Comparison of ENCODE assay signal across 11 cellular contexts in genomic region chr2:74816540-74817331, GRCh38. TPM values are rescaled to one million over a fixed set of nuclear protein-coding genes. Genes with fewer than 3 reads are reported as not detected.
A peak's percentile ranks its signal among the peaks of the same experiment; 100 is the strongest.
DNase-seq lines count a peak whose midpoint lies in the region; ATAC-seq, FAIRE-seq and TF ChIP-seq lines count a peak whose summit lies in the region.
"Had no signal": no experiment of that assay in that cellular context is flagged by ENCODE, and none has a peak within 500 bp of the region (broad histone marks: within the 10 kb centered on the region; RNA-seq: fewer than 3 reads in every experiment).

No MANE protein-coding gene starts in this region.

- TF ChIP-seq POLR2A in GM12878 (IDR thresholded peaks at IDR 0.05; ENCODE audit: low read depth, low read length): no peak

- CTCF ChIA-PET in GM12878 (lab: Yijun Ruan, JAX): no interaction called here

- H4K20me1 ChIP-seq in GM12878 (ENCODE audit: control insufficient read depth, insufficient read depth): no peaks in the 10 kb centered on the region; the same call in 1 of the 2 replicates

- H2AFZ ChIP-seq in GM12878 (ENCODE audit: control insufficient read depth, low read depth, low read length): no peak overlapping the region

- RAD21 ChIA-PET in GM12878 (lab: Charles Lee; ENCODE audit: unreplicated experiment): interaction anchor here (1.2 kb wide), 1 partner anchor 21 kb away, joined by 3 read pairs; no protein-coding TSS in a partner anchor

- H3K9ac ChIP-seq in GM12878 (ENCODE audit: control insufficient read depth, insufficient read depth, low read length): no peak overlapping the region

- BruUV-seq in GM12878 (replicated peaks; lab: Mats Ljungman, UMichigan): no TSS peak

- DNase-seq in NCI-H345 (lab: John Stamatoyannopoulos, UW): peak; percentile 79
- no peak for DNase-seq in GM12878 (ENCODE audit: low read depth, low spot score)
- peak; percentile 47 for DNase-seq in pons (ENCODE audit: low spot score)
- no peak for DNase-seq in brain microvascular endothelial cell
- DNase-seq: adrenal gland, GOT3, MM.1S had no signal

- H3K27me3 ChIP-seq in GM12878 (replicated peaks in 1 of 2; ENCODE audit: control insufficient read depth in 2 of 2, insufficient read depth in 2 of 2, low read length in 1 of 2) (no peaks in the 10 kb centered on the region; a peak in 1 of 4 replicates), brain microvascular endothelial cell (replicated peaks) (peaks cover 1% of the 10 kb centered on the region)
- H3K27me3 ChIP-seq: adrenal gland had no signal

- WGBS in GM12878 (ENCODE audit: insufficient coverage, insufficient replicate concordance, low lambda C conversion rate, missing lambda C conversion rate): 44% methylated on average over 7 of the region's 7 CpGs

- H3K4me1 ChIP-seq in GM12878 (ENCODE audit: control insufficient read depth, insufficient read depth, low read length): no peaks in the 10 kb centered on the region
- H3K4me1 ChIP-seq: adrenal gland had no signal

- H3K4me2 ChIP-seq in GM12878 (ENCODE audit: control insufficient read depth, insufficient read depth): 0 out of 2 replicates have a peak overlapping the region, but pooled peaks have one; percentile 22

- no peaks in the 10 kb centered on the region for H3K79me2 ChIP-seq in GM12878 (ENCODE audit: control insufficient read depth, insufficient read depth, low read length)

- TF ChIP-seq CTCF in GM12878 (IDR thresholded peaks at IDR 0.05 in 2 of 3, conservative IDR thresholded peaks at IDR 0.05 in 1 of 3; ENCODE audit: control insufficient read depth in 2 of 3, extremely low read depth in 1 of 3, insufficient read depth in 1 of 3, low read depth in 3 of 3, low read length in 3 of 3) (no peak), brain microvascular endothelial cell (IDR thresholded peaks at IDR 0.05; ENCODE audit: low read depth, low read length, missing control alignments) (no peak)

- no peak for TF ChIP-seq EP300 in GM12878 (IDR thresholded peaks at IDR 0.05; ENCODE audit: borderline replicate concordance in 1 of 2, control insufficient read depth in 1 of 2, low read depth in 2 of 2, low read length in 2 of 2)

- no peak for FAIRE-seq in GM12878 (lab: Jason Lieb, UNC)

- no peaks in the 10 kb centered on the region for H3K9me3 ChIP-seq in GM12878 (replicated peaks; ENCODE audit: control insufficient read depth, insufficient read depth, low read length)
- H3K9me3 ChIP-seq: adrenal gland had no signal

- POLR2A ChIA-PET in GM12878 (lab: Charles Lee): no interaction called here

- H3K27ac ChIP-seq in GM12878 (ENCODE audit: control insufficient read depth, insufficient read depth) (no peak overlapping the region), brain microvascular endothelial cell (no peak overlapping the region)
- H3K27ac ChIP-seq: adrenal gland had no signal

- no peak for TF ChIP-seq RAD21 in GM12878 (IDR thresholded peaks at IDR 0.05; ENCODE audit: insufficient read depth, low read depth, low read length)

- SMC1A ChIA-PET in GM12878 (lab: Charles Lee; ENCODE audit: uncharacterized antibody, unreplicated experiment): no interaction called here

- in situ Hi-C loops in GM12878 (cut with MboI): no loop called here
- in situ Hi-C loops in brain microvascular endothelial cell (cut with HindIII; ENCODE audit: low pct_ligation_motif_present, low sequenced_read_pairs): no loop called here

- intact Hi-C loops in GM12878 (cut with micrococcal nuclease; ENCODE audit: unreplicated experiment): no loop called here

- peak; percentile 60 for ATAC-seq in GM19463 (IDR thresholded peaks at IDR 0.05; ENCODE audit: unreplicated experiment)
- ATAC-seq in GM12878: no peak
- no peak for ATAC-seq in HG03095 (IDR thresholded peaks at IDR 0.05; ENCODE audit: unreplicated experiment)
- ATAC-seq in HG03025 (IDR thresholded peaks at IDR 0.05; ENCODE audit: low FRiP score, unreplicated experiment): no peak
- no peak for ATAC-seq in activated CD4-positive, CD25-positive, alpha-beta regulatory T cell treated with anti-CD3 and anti-CD28 coated beads, Interleukin-2, amount 50 U/mL, for 24 hours

- H3K4me3 ChIP-seq in GM12878: no peak overlapping the region
- no peak overlapping the region for H3K4me3 ChIP-seq in brain microvascular endothelial cell (ENCODE audit: low read depth, low read length)
- H3K4me3 ChIP-seq: adrenal gland had no signal

- no peaks in the 10 kb centered on the region for H3K36me3 ChIP-seq in GM12878 (ENCODE audit: control insufficient read depth in 2 of 2, insufficient read depth in 2 of 2, low read length in 1 of 2)
- H3K36me3 ChIP-seq in brain microvascular endothelial cell (replicated peaks): no peaks in the 10 kb centered on the region
- H3K36me3 ChIP-seq: adrenal gland had no signal

TF ChIP-seq in GM12878, 131 proteins besides CTCF, POLR2A, EP300 and RAD21:
- TF ChIP-seq CREM (IDR thresholded peaks at IDR 0.05; ENCODE audit: low read depth) (no peak), CBX5 (IDR thresholded peaks at IDR 0.05; ENCODE audit: low read depth) (no peak), CEBPZ (IDR thresholded peaks at IDR 0.05; ENCODE audit: low read depth, low read length) (no peak), CEBPB (IDR thresholded peaks at IDR 0.05; ENCODE audit: borderline replicate concordance in 1 of 2, low read depth in 2 of 2, low read length in 2 of 2) (no peak), RB1 (IDR thresholded peaks at IDR 0.05; ENCODE audit: borderline replicate concordance) (no peak), ETV6 (conservative IDR thresholded peaks at IDR 0.05 in 1 of 2, IDR thresholded peaks at IDR 0.05 in 1 of 2; ENCODE audit: borderline replicate concordance in 1 of 2, low read depth in 1 of 2) (no peak), STAT1 (conservative IDR thresholded peaks at IDR 0.05) (no peak), KLF5 (IDR thresholded peaks at IDR 0.05; ENCODE audit: partially characterized antibody) (no peak), PAX5 (IDR thresholded peaks at IDR 0.05; ENCODE audit: borderline replicate concordance, low read depth, low read length) (no peak)

RNA-seq across cellular contexts. Expression of gene HK2, which starts 17.2 kb away (rescaled TPM):
- total RNA-seq in GM12878 (2013; cell fraction: nucleolus; rRNA removed): 63.6 and 80.5 TPM in 2 replicates
- total RNA-seq in GM12878 (2014; rRNA removed) (16.1 and 16.3 TPM in 2 replicates), GM12878 (2014; rRNA removed; fragmentation: Illumina TruSeq; extraction: Trizol) (17.9 and 18.1 TPM in 2 replicates), GM12878 (2021) (36.4 and 38.9 TPM in 2 replicates)
- polyA plus RNA-seq in GM12878 (2011; ENCODE audit: low read depth): 19.0 TPM
- polyA plus RNA-seq in GM12878 (2011; rRNA removed) (52.7 and 73.1 TPM in 2 replicates), GM12878 (2014; fragmentation: Illumina TruSeq; extraction: Trizol) (21.7 and 23.6 TPM in 2 replicates), GM12878 (2014; fragmentation: Nextera tagmentation; extraction: Ambion mirVana) (1 to 10 TPM; 5.0 to 6.4 TPM), GM12878 (2014; rRNA removed) (20.7 and 22.8 TPM in 2 replicates), GM12878 (2016; fragmentation: Nextera tagmentation; extraction: Ambion mirVana) (10 to 100 TPM; 19.6 to 21.3 TPM)
- polyA plus RNA-seq in GM12878 (2011; cell fraction: cytosol; rRNA removed): 48.9 and 55.8 TPM in 2 replicates
- polyA plus RNA-seq in GM12878 (2011; cell fraction: nucleus; rRNA removed): 79.9 and 80.2 TPM in 2 replicates
- polyA plus RNA-seq in GM12878 (2012): 27.4 and 47.4 TPM in 2 replicates
- 164 and 192 TPM in 2 replicates for polyA minus RNA-seq in GM12878 (2011; rRNA and poly(A)+ RNA removed)
- polyA minus RNA-seq in GM12878 (2011; cell fraction: cytosol; rRNA and poly(A)+ RNA removed): 50.4 and 50.6 TPM in 2 replicates
- 58.2 and 72.9 TPM in 2 replicates for polyA minus RNA-seq in GM12878 (2011; cell fraction: nucleus; rRNA and poly(A)+ RNA removed)

Comparison
In these comparisons a context has a peak if more than half of its experiments do, and no peak if none do; other contexts are left out.
1. DNase-seq: peak in NCI-H345 (single experiment) and pons (single experiment); none in GM12878 (single experiment) and brain microvascular endothelial cell (single experiment).